ENCODE assay signal across 8 cellular contexts in genomic region chr19:42176649-42176989, GRCh38. TPM values are rescaled to one million over a fixed set of nuclear protein-coding genes. Genes with fewer than 3 reads are reported as not detected.
DNase-seq lines count a peak whose midpoint lies in the region; ATAC-seq and TF ChIP-seq lines count a peak whose summit lies in the region.

No MANE protein-coding gene starts in this region.

- TF ChIP-seq RAD21 in IMR-90 (IDR thresholded peaks at IDR 0.05; ENCODE audit: low read length) = no peak

- peak overlapping the region in 7 of 8 donors; percentile 88 to 96 (median 94) for H3K4me3 Mint-ChIP-seq in CD4-positive, alpha-beta memory T cell
- H3K4me3 Mint-ChIP-seq in MCF 10A (ENCODE audit: unreplicated experiment) = peak overlapping the region; percentile 59

- H4K91ac ChIP-seq in IMR-90 (ENCODE audit: insufficient read depth, low read depth, low read length) = no peak overlapping the region

- no peak overlapping the region for H3K56ac ChIP-seq in IMR-90 (ENCODE audit: extremely low read depth, insufficient read depth, low read length)

- no peaks in the 10 kb centered on the region for H3K9me3 Mint-ChIP-seq in CD4-positive, alpha-beta memory T cell
- no peaks in the 10 kb centered on the region for H3K9me3 Mint-ChIP-seq in MCF 10A (ENCODE audit: unreplicated experiment)

- no peak overlapping the region for H2BK120ac ChIP-seq in IMR-90 (ENCODE audit: low read depth, low read length)

- no peak overlapping the region for H2BK15ac ChIP-seq in IMR-90 (ENCODE audit: low read depth, low read length)

- no peaks in the 10 kb centered on the region for H3K9me1 ChIP-seq in IMR-90 (ENCODE audit: insufficient read depth, low read length)

- in situ Hi-C loops in IMR-90 (cut with MboI; ENCODE audit: low sequenced_read_pairs) = no loop called here

- 0% methylated on average over 1 of the region's 31 CpGs; no CpG with 5 or more reads in 1 of the 2 experiments for WGBS in IMR-90 (ENCODE audit: extremely low coverage in 2 of 2, insufficient read length in 1 of 2), 2 experiments
- 0 to 1% methylated on average over 29 to 31 of the region's 31 CpGs for WGBS in lung, 2 donors

- no peak overlapping the region for H3K14ac ChIP-seq in IMR-90 (replicated peaks; ENCODE audit: low read depth, low read length)

- CTCF ChIA-PET in CD4-positive, alpha-beta memory T cell (lab: Charles Lee; ENCODE audit: partially characterized antibody) = interaction anchor here (0.6 to 2.2 kb wide), 15 partner anchors 8 to 154 kb away, joined by 3 to 10 read pairs (median 4); partner anchors contain the start of genes GSK3A, POU2F2 and ZNF526
- CTCF ChIA-PET in IMR-90 (lab: Yijun Ruan, JAX) = interaction anchor here (0.8 kb wide), 1 partner anchor 12 kb away, joined by 4 read pairs; no protein-coding TSS in a partner anchor
- CTCF ChIA-PET in MCF 10A (lab: Yijun Ruan, JAX) = interaction anchor here (0.6 to 2.6 kb wide), 7 partner anchors 8 to 206 kb away, joined by 3 to 14 read pairs (median 4); no protein-coding TSS in a partner anchor

- POLR2A ChIA-PET in CD4-positive, alpha-beta memory T cell (lab: Charles Lee; ENCODE audit: partially characterized antibody) = interaction anchor here (0.6 to 3.3 kb wide), 19 partner anchors 9 to 288 kb away, joined by 3 to 39 read pairs (median 5); partner anchors contain the start of genes DEDD2, GSK3A, PAFAH1B3 and PRR19
- POLR2A ChIA-PET in IMR-90 (lab: Charles Lee; ENCODE audit: unreplicated experiment) = no interaction called here
- POLR2A ChIA-PET in MCF 10A (lab: Yijun Ruan, JAX) = interaction anchor here (0.7 to 1.0 kb wide), 3 partner anchors 9 to 219 kb away, joined by 3 to 7 read pairs (median 3); no protein-coding TSS in a partner anchor

- no peak overlapping the region for H2AK5ac ChIP-seq in IMR-90 (ENCODE audit: low read depth, low read length)

- H3K4me1 Mint-ChIP-seq in CD4-positive, alpha-beta memory T cell = peaks cover 9 to 25% (median 14%) of the 10 kb centered on the region in 4 donors
- H3K4me1 Mint-ChIP-seq in MCF 10A (ENCODE audit: insufficient read depth, unreplicated experiment) = peaks cover 8% of the 10 kb centered on the region

- H3K27ac ChIP-seq in CD4-positive, alpha-beta memory T cell (ENCODE audit: low read depth, low read length) = no peak overlapping the region
- no peak overlapping the region for H3K27ac ChIP-seq in IMR-90 (ENCODE audit: insufficient read depth, low read length)
- H3K27ac ChIP-seq in lung (ENCODE audit: low read depth in 1 of 2, low read length in 1 of 2) = no peak overlapping the region
- no peak overlapping the region for H3K27ac ChIP-seq in upper lobe of right lung

- TF ChIP-seq CTCF in IMR-90 (conservative IDR thresholded peaks at IDR 0.05; ENCODE audit: low read depth, low read length) = no peak
- no peak for TF ChIP-seq CTCF in MCF 10A (IDR thresholded peaks at IDR 0.05; ENCODE audit: unreplicated experiment)
- no peak for TF ChIP-seq CTCF in lung (IDR thresholded peaks at IDR 0.05; ENCODE audit: control extremely low read depth, extremely low read depth)
- no peak for TF ChIP-seq CTCF in upper lobe of right lung (IDR thresholded peaks at IDR 0.05)

- no peak overlapping the region for H3K23ac ChIP-seq in IMR-90 (ENCODE audit: low read depth, low read length)

- dilution Hi-C loops in IMR-90 (cut with HindIII; ENCODE audit: low sequenced_read_pairs, unreplicated experiment) = no loop called here

- peak overlapping the region; percentile 99 for H3K4me2 ChIP-seq in IMR-90 (ENCODE audit: low read depth, low read length)

- no peaks in the 10 kb centered on the region for H3K36me3 ChIP-seq in CD4-positive, alpha-beta memory T cell (ENCODE audit: insufficient read depth, low read length)
- H3K36me3 ChIP-seq in IMR-90 (ENCODE audit: control insufficient read depth, insufficient read depth, low read length) = no peaks in the 10 kb centered on the region
- no peaks in the 10 kb centered on the region for H3K36me3 ChIP-seq in lung (ENCODE audit: control insufficient read depth in 2 of 2, insufficient read depth in 2 of 2, low read length in 2 of 2)
- no peaks in the 10 kb centered on the region for H3K36me3 ChIP-seq in upper lobe of right lung

- H3K27me3 ChIP-seq in CD4-positive, alpha-beta memory T cell (ENCODE audit: insufficient read depth, low read length) = peaks cover 17% of the 10 kb centered on the region
- H3K27me3 ChIP-seq in IMR-90 (ENCODE audit: control insufficient read depth, insufficient read depth, low read length) (peaks cover 81% of the 10 kb centered on the region), lung (ENCODE audit: control insufficient read depth, insufficient read depth) (no peaks in the 10 kb centered on the region), upper lobe of right lung (peaks cover 72% of the 10 kb centered on the region)

- intact Hi-C loops in CD4-positive, alpha-beta memory T cell (cut with micrococcal nuclease) = loop anchor here (2.0 kb wide), 3 partner anchors 44 to 68 kb away; partner anchors contain the start of genes GSK3A and POU2F2
- intact Hi-C loops in IMR-90 (cut with micrococcal nuclease) (loop anchor here (2.0 kb wide), 1 partner anchor 44 kb away; the partner anchor contains the start of gene POU2F2), MCF 10A (cut with micrococcal nuclease) (no loop called here), upper lobe of right lung (cut with DNase I) (no loop called here)

- no peaks in the 10 kb centered on the region for H3K36me3 Mint-ChIP-seq in CD4-positive, alpha-beta memory T cell
- no peaks in the 10 kb centered on the region for H3K36me3 Mint-ChIP-seq in MCF 10A (ENCODE audit: insufficient read depth, unreplicated experiment)

- H3K27ac Mint-ChIP-seq in CD4-positive, alpha-beta memory T cell = peak overlapping the region in 4 of 7 donors; percentile 36 to 89 (median 59)
- no peak overlapping the region for H3K27ac Mint-ChIP-seq in MCF 10A (ENCODE audit: low read depth, unreplicated experiment)

- no peak overlapping the region for H4K5ac ChIP-seq in IMR-90 (ENCODE audit: low read depth, low read length)

- no peak overlapping the region for H3K9ac ChIP-seq in IMR-90 (ENCODE audit: low read depth, low read length)

- 0 out of 2 replicates have a peak, but pooled peaks cover 6% of the 10 kb centered on the region for H4K20me1 ChIP-seq in IMR-90 (ENCODE audit: insufficient read depth, low read length)

- H2BK5ac ChIP-seq in IMR-90 (ENCODE audit: low read depth, low read length, poor library complexity, severe bottlenecking) = no peak overlapping the region

- H3K27me3 Mint-ChIP-seq in CD4-positive, alpha-beta memory T cell = peaks cover 4 to 11% of the 10 kb centered on the region in 2 donors
- peaks cover 25% of the 10 kb centered on the region for H3K27me3 Mint-ChIP-seq in MCF 10A (ENCODE audit: insufficient read depth, unreplicated experiment)

- H2AK9ac ChIP-seq in IMR-90 (replicated peaks; ENCODE audit: low read depth, low read length, poor library complexity) = no peak overlapping the region

- no peak for TF ChIP-seq POLR2A in IMR-90 (IDR thresholded peaks at IDR 0.05; ENCODE audit: low read depth, low read length)

- no peak overlapping the region for H3K18ac ChIP-seq in IMR-90 (ENCODE audit: low read depth, low read length)

- BruUV-seq in IMR-90 (replicated peaks; lab: Mats Ljungman, UMichigan) = no TSS peak
- BruUV-seq in MCF 10A (replicated peaks; lab: Mats Ljungman, UMichigan) = no TSS peak

- no peak overlapping the region for H4K8ac ChIP-seq in IMR-90 (ENCODE audit: low read depth in 2 of 2, low read length in 2 of 2)

- no peak overlapping the region for H3K4ac ChIP-seq in IMR-90 (ENCODE audit: low read depth, low read length)

- peak overlapping the region; percentile 89 for H2AFZ ChIP-seq in IMR-90 (replicated peaks; ENCODE audit: low read length, poor library complexity)

- DNase-seq in CD4-positive, alpha-beta memory T cell = no peak
- DNase-seq in IMR-90 (no peak), MCF 10A (ENCODE audit: unreplicated experiment) (peak; percentile 38), lung (ENCODE audit: low spot score) (no peak), upper lobe of right lung (no peak), midbrain (lab: John Stamatoyannopoulos, UW) (no peak), SKM-1 (lab: John Stamatoyannopoulos, UW; ENCODE audit: unreplicated experiment) (no peak)

- no peaks in the 10 kb centered on the region for H3K79me1 ChIP-seq in IMR-90 (ENCODE audit: low read depth in 1 of 2, low read length in 2 of 2)

- peak overlapping the region in 1 of 2 donors; percentile 58 for H3K4me3 ChIP-seq in CD4-positive, alpha-beta memory T cell (ENCODE audit: low read length in 2 of 2)
- H3K4me3 ChIP-seq in IMR-90 (ENCODE audit: insufficient read depth, low read depth, low read length) (peak overlapping the region; percentile 64), lung (no peak overlapping the region), upper lobe of right lung (peak overlapping the region; percentile 42)

- peaks cover 29% of the 10 kb centered on the region for H3K4me1 ChIP-seq in CD4-positive, alpha-beta memory T cell (ENCODE audit: insufficient read depth, low read length)
- H3K4me1 ChIP-seq in IMR-90 (ENCODE audit: control insufficient read depth, insufficient read depth, low read length) = peaks cover 2% of the 10 kb centered on the region; the same call in 1 of the 2 replicates
- H3K4me1 ChIP-seq in lung (ENCODE audit: control insufficient read depth in 2 of 2, insufficient read depth in 2 of 2, low read length in 2 of 2) = no peaks in the 10 kb centered on the region
- H3K4me1 ChIP-seq in upper lobe of right lung = no peaks in the 10 kb centered on the region

- no peaks in the 10 kb centered on the region for H3K9me3 ChIP-seq in CD4-positive, alpha-beta memory T cell (ENCODE audit: control insufficient read depth in 1 of 2, low read length in 2 of 2)
- H3K9me3 ChIP-seq in IMR-90 (ENCODE audit: control insufficient read depth, insufficient read depth, low read length) = no peaks in the 10 kb centered on the region
- no peaks in the 10 kb centered on the region for H3K9me3 ChIP-seq in lung (ENCODE audit: control insufficient read depth in 2 of 2, insufficient read depth in 1 of 2, low read length in 1 of 2)
- H3K9me3 ChIP-seq in upper lobe of right lung = no peaks in the 10 kb centered on the region

- peak; percentile 73 for ATAC-seq in IMR-90 (ENCODE audit: low read depth)
- peak; percentile 38 for ATAC-seq in lung (ENCODE audit: insufficient read depth, low FRiP score)
- ATAC-seq in upper lobe of right lung = peak; percentile 42
- no peak for ATAC-seq in HG03039 (IDR thresholded peaks at IDR 0.05; ENCODE audit: unreplicated experiment)

- H2BK20ac ChIP-seq in IMR-90 (ENCODE audit: low read depth, low read length) = no peak overlapping the region

RNA-seq across cellular contexts. Expression of gene DEDD2, which starts 40.9 kb away (rescaled TPM):
- 10 to 100 TPM; 68.4 to 71.5 TPM for total RNA-seq in CD4-positive, alpha-beta memory T cell
- 100 to 1,000 TPM; 141 to 162 TPM for polyA plus RNA-seq in CD4-positive, alpha-beta memory T cell
- total RNA-seq in IMR-90 (2012; rRNA removed) (8.1 and 8.2 TPM in 2 replicates), MCF 10A (2022) (28.5 and 31.2 TPM in 2 replicates), lung (10 to 100 TPM; 34.1 to 39.4 TPM), upper lobe of right lung (25.1 TPM)
- polyA plus RNA-seq in IMR-90 (2012; rRNA removed) (21.0 and 26.1 TPM in 2 replicates), lung (10 to 100 TPM; 31.4 to 60.8 TPM)
- 28.9 and 45.6 TPM in 2 replicates for polyA plus RNA-seq in IMR-90 (2012; cell fraction: cytosol; rRNA removed)
- polyA plus RNA-seq in IMR-90 (2012; cell fraction: nucleus; rRNA removed; ENCODE audit: low replicate concordance) = 21.5 and 40.6 TPM in 2 replicates

RNA-seq across cellular contexts. Expression of gene ZNF526, which starts 43.5 kb away (rescaled TPM):
- total RNA-seq in CD4-positive, alpha-beta memory T cell = 10 to 100 TPM; 26.7 to 28.8 TPM
- 10 to 100 TPM in 1 of 2 donors, 1 to 10 TPM in 1; 2.3 to 10.2 TPM for polyA plus RNA-seq in CD4-positive, alpha-beta memory T cell
- 13.6 and 14.2 TPM in 2 replicates for total RNA-seq in IMR-90 (2012; rRNA removed)
- polyA plus RNA-seq in IMR-90 (2012; rRNA removed) = 6.8 and 7.3 TPM in 2 replicates
- polyA plus RNA-seq in IMR-90 (2012; cell fraction: cytosol; rRNA removed) = 3.2 and 6.0 TPM in 2 replicates
- polyA plus RNA-seq in IMR-90 (2012; cell fraction: nucleus; rRNA removed; ENCODE audit: low replicate concordance) = 5.4 and 9.9 TPM in 2 replicates
- 11.5 and 12.3 TPM in 2 replicates for total RNA-seq in MCF 10A (2022)
- 10 to 100 TPM in 1 of 2 donors, 1 to 10 TPM in 1; 5.3 to 14.4 TPM for total RNA-seq in lung
- 1 to 10 TPM; 4.6 to 5.5 TPM for polyA plus RNA-seq in lung
- total RNA-seq in upper lobe of right lung = 9.6 TPM

RNA-seq across cellular contexts. Expression of gene POU2F2, which starts 44.4 kb away (rescaled TPM):
- 10 to 100 TPM; 68.5 to 69.3 TPM for total RNA-seq in CD4-positive, alpha-beta memory T cell
- polyA plus RNA-seq in CD4-positive, alpha-beta memory T cell = 10 to 100 TPM in 1 of 2 donors, 1 to 10 TPM in 1; 3.1 to 22.7 TPM
- total RNA-seq in IMR-90 (2012; rRNA removed) (0.54 and 0.56 TPM in 2 replicates), MCF 10A (2022) (0.49 and 0.70 TPM in 2 replicates), lung (1 to 10 TPM; 3.2 to 7.6 TPM), upper lobe of right lung (6.1 TPM)
- polyA plus RNA-seq in IMR-90 (2012; rRNA removed) (5.0 and 6.6 TPM in 2 replicates), lung (10 to 100 TPM in 1 of 2 donors, 1 to 10 TPM in 1; 1.9 to 11.9 TPM)
- polyA plus RNA-seq in IMR-90 (2012; cell fraction: cytosol; rRNA removed) = 1.8 and 5.3 TPM in 2 replicates
- polyA plus RNA-seq in IMR-90 (2012; cell fraction: nucleus; rRNA removed; ENCODE audit: low replicate concordance) = 11.7 and 16.9 TPM in 2 replicates

Comparison
In these comparisons a context has a peak if more than half of its experiments do, and no peak if none do; other contexts are left out.
1. intact Hi-C loops: an anchor here in CD4-positive, alpha-beta memory T cell (2.0 kb wide) and IMR-90 (2.0 kb wide); none called in MCF 10A and upper lobe of right lung.